8 cellular contexts compared by ENCODE assay signal in genomic region chr6:154732824-154733609, GRCh38. TPM values are rescaled to one million over a fixed set of nuclear protein-coding genes. Genes with fewer than 3 reads are reported as not detected.
DNase-seq lines count a peak whose midpoint lies in the region; ATAC-seq and TF ChIP-seq lines count a peak whose summit lies in the region.

Gene SCAF8 (plus strand): TSS chr6:154733416. CDS start chr6:154733901, 485 bp downstream.

- H3K9me3 ChIP-seq in duodenal mucosa (ENCODE audit: control insufficient read depth in 1 of 2, low read length in 2 of 2) (no peaks in the 10 kb centered on the region), lower lobe of right lung (no peaks in the 10 kb centered on the region)

- peak within 1 kb of the TSS; percentile 83 for H3K4me3 Mint-ChIP-seq in activated CD4-positive, alpha-beta memory T cell treated with anti-CD3 and anti-CD28 coated beads, Interleukin-2, amount 10 ng/mL, durations not matched to agents 7 days and 5 days

- H3K9me3 Mint-ChIP-seq in activated CD4-positive, alpha-beta memory T cell treated with anti-CD3 and anti-CD28 coated beads, Interleukin-2, amount 10 ng/mL, durations not matched to agents 7 days and 5 days: no peaks in the 10 kb centered on the region

- intact Hi-C loops in lower lobe of right lung (cut with DNase I): no loop called here

- peaks cover 11% of the 10 kb centered on the region for H3K36me3 Mint-ChIP-seq in activated CD4-positive, alpha-beta memory T cell treated with anti-CD3 and anti-CD28 coated beads, Interleukin-2, amount 10 ng/mL, durations not matched to agents 7 days and 5 days (ENCODE audit: low read depth)

- H3K4me3 ChIP-seq in duodenal mucosa (ENCODE audit: low read depth in 1 of 2, low read length in 2 of 2) (peak within 1 kb of the TSS; percentile 81 to 93), lower lobe of right lung (peak within 1 kb of the TSS; percentile 95)

- H3K27me3 Mint-ChIP-seq in activated CD4-positive, alpha-beta memory T cell treated with anti-CD3 and anti-CD28 coated beads, Interleukin-2, amount 10 ng/mL, durations not matched to agents 7 days and 5 days: no peaks in the 10 kb centered on the region

- H3K4me1 Mint-ChIP-seq in activated CD4-positive, alpha-beta memory T cell treated with anti-CD3 and anti-CD28 coated beads, Interleukin-2, amount 10 ng/mL, durations not matched to agents 7 days and 5 days: peaks cover 37% of the 10 kb centered on the region

- H3K27ac Mint-ChIP-seq in activated CD4-positive, alpha-beta memory T cell treated with anti-CD3 and anti-CD28 coated beads, Interleukin-2, amount 10 ng/mL, durations not matched to agents 7 days and 5 days: peak within 1 kb of the TSS; percentile 71

- H3K36me3 ChIP-seq in duodenal mucosa (ENCODE audit: control insufficient read depth in 1 of 2, insufficient read depth in 2 of 2, low read length in 2 of 2) (no peaks in the 10 kb centered on the region), lower lobe of right lung (no peaks in the 10 kb centered on the region)

- POLR2A ChIA-PET in activated CD4-positive, alpha-beta memory T cell treated with anti-CD3 and anti-CD28 coated beads, Interleukin-2, amount 10 ng/mL, durations not matched to agents 7 days and 5 days (lab: Charles Lee): no interaction called here

- CTCF ChIA-PET in activated CD4-positive, alpha-beta memory T cell treated with anti-CD3 and anti-CD28 coated beads, Interleukin-2, amount 10 ng/mL, durations not matched to agents 7 days and 5 days (lab: Charles Lee): no interaction called here

- DNase-seq in CD1c-positive myeloid dendritic cell (ENCODE audit: extremely low spot score) (peak; percentile 95), GM19238 (ENCODE audit: insufficient read length, low spot score) (peak; percentile 72), NCI-H748 (lab: John Stamatoyannopoulos, UW; ENCODE audit: unreplicated experiment) (peak; percentile 88), lower lobe of right lung (peak; percentile 91)
- peak; percentile 85 for DNase-seq in activated CD4-positive, alpha-beta memory T cell treated with anti-CD3 and anti-CD28 coated beads, Interleukin-2, amount 10 ng/mL, durations not matched to agents 7 days and 5 days
- peak; percentile 72 to 78 (median 73) for DNase-seq in stimulated activated CD4-positive, alpha-beta T cell treated with anti-CD3 and anti-CD28 coated beads, TNF-alpha, amount 100 ng/mL, for 24 hours (ENCODE audit: low read depth in 3 of 3)

- H3K9ac ChIP-seq in duodenal mucosa (ENCODE audit: low read depth in 1 of 2, low read length in 2 of 2): peak within 1 kb of the TSS; percentile 82 to 84

- H3K4me1 ChIP-seq in duodenal mucosa (ENCODE audit: control insufficient read depth in 1 of 2, insufficient read depth in 2 of 2, low read length in 2 of 2) (peaks cover 22 to 30% of the 10 kb centered on the region in 2 donors), lower lobe of right lung (peaks cover 45% of the 10 kb centered on the region)

- peak; percentile 77 for TF ChIP-seq CTCF in lower lobe of right lung (IDR thresholded peaks at IDR 0.05)

- H3K27me3 ChIP-seq in duodenal mucosa (ENCODE audit: control insufficient read depth in 1 of 2, insufficient read depth in 2 of 2, low read length in 2 of 2) (no peaks in the 10 kb centered on the region), lower lobe of right lung (ENCODE audit: low read depth) (no peaks in the 10 kb centered on the region)

- H3K27ac ChIP-seq in duodenal mucosa (ENCODE audit: low read depth, low read length) (peak within 1 kb of the TSS; percentile 98), lower lobe of right lung (peak within 1 kb of the TSS; percentile 100)

- ATAC-seq in HG03439 (IDR thresholded peaks at IDR 0.05; ENCODE audit: unreplicated experiment) (peak; percentile 85), lower lobe of right lung (peak; percentile 93 to 96)

RNA-seq across cellular contexts. Expression of gene SCAF8, which starts in this region (rescaled TPM):
- 10 to 100 TPM; 38.3 to 39.7 TPM for total RNA-seq in activated CD4-positive, alpha-beta memory T cell treated with anti-CD3 and anti-CD28 coated beads, Interleukin-2, amount 10 ng/mL, durations not matched to agents 7 days and 5 days
- 39.4 TPM for total RNA-seq in lower lobe of right lung

Comparison
In these comparisons a context has a peak if more than half of its experiments do, and no peak if none do; other contexts are left out.
1. Peak in every context shown above with its lines: DNase-seq, ATAC-seq, H3K4me3 ChIP-seq and H3K27ac ChIP-seq.